ENCODE assay signal across 8 cellular contexts in genomic region chr3:48609088-48610005, GRCh38. TPM values are rescaled to one million over a fixed set of nuclear protein-coding genes. Genes with fewer than 3 reads are reported as not detected.
A peak's percentile ranks its signal among the peaks of the same experiment; 100 is the strongest.
DNase-seq lines count a peak whose midpoint lies in the region; ATAC-seq and TF ChIP-seq lines count a peak whose summit lies in the region.

Gene UQCRC1, minus strand, starts transcription at chr3:48609646. Its CDS starts 26 bp downstream, at chr3:48609620.

- H3K79me2 ChIP-seq in PC-9 (ENCODE audit: low read depth), result peaks cover 19% of the 10 kb centered on the region

- no TSS peak for BruUV-seq in PC-9 (replicated peaks; lab: Mats Ljungman, UMichigan)

- intact Hi-C loops in PC-9 (cut with micrococcal nuclease; ENCODE audit: unreplicated experiment), result loop anchor here (1.0 to 2.0 kb wide), 3 partner anchors 11 to 44 kb away; partner anchors contain the start of gene SLC26A6

- H2AFZ ChIP-seq in PC-9, result peak within 1 kb of the TSS; percentile 88

- H3K4me2 ChIP-seq in PC-9, result peak within 1 kb of the TSS; percentile 85

- no peaks in the 10 kb centered on the region for H3K9me2 ChIP-seq in PC-9 (ENCODE audit: insufficient read depth)

- H4K20me1 ChIP-seq in PC-9 (ENCODE audit: insufficient read depth), result no peaks in the 10 kb centered on the region

- POLR2A ChIA-PET in PC-9 (lab: Charles Lee; ENCODE audit: unreplicated experiment), result no interaction called here

- peak; percentile 97 for ATAC-seq in GM21576 (IDR thresholded peaks at IDR 0.05; ENCODE audit: unreplicated experiment)

- CTCF ChIA-PET in PC-9 (lab: Charles Lee), result interaction anchor here (0.6 kb wide), 1 partner anchor 1144 kb away, joined by 3 read pairs; no protein-coding TSS in a partner anchor

- DNase-seq in DMS53 treated with DMSO at 0.1 percent for 48 hours (lab: John Stamatoyannopoulos, UW; ENCODE audit: unreplicated experiment) (peak; percentile 34), PC-9 (peak; percentile 79 to 93), erythroblast (lab: John Stamatoyannopoulos, UW) (peak; percentile 95 to 97)
- peak; percentile 95 for DNase-seq in activated T-cell treated with anti-CD3 and anti-CD28 coated beads, Interleukin-2, amount 50 U/mL, for 24 hours
- peak; percentile 83 for DNase-seq in stimulated activated CD8-positive, alpha-beta memory T cell treated with anti-CD3 and anti-CD28 coated beads, Interleukin-7, amount 100 ng/mL, for 1 hour (ENCODE audit: low read depth in 2 of 2)

- H3K27me3 ChIP-seq in PC-9 (ENCODE audit: insufficient read depth, low read depth) (no peaks in the 10 kb centered on the region), mucosa of stomach (ENCODE audit: control insufficient read depth, insufficient read depth, low read length) (peaks cover 3% of the 10 kb centered on the region)

- H3K9me3 ChIP-seq in PC-9 (ENCODE audit: insufficient read depth, low read depth) (no peaks in the 10 kb centered on the region), mucosa of stomach (ENCODE audit: control insufficient read depth, low read length) (no peaks in the 10 kb centered on the region)

- peak within 1 kb of the TSS; percentile 65 for H3K4me3 ChIP-seq in PC-9
- peak within 1 kb of the TSS; percentile 51 for H3K4me3 ChIP-seq in mucosa of stomach (ENCODE audit: low read length)

- peak; percentile 60; the same call in 1 of the 2 replicates for TF ChIP-seq CTCF in PC-9 (conservative IDR thresholded peaks at IDR 0.05)

- peaks cover 50% of the 10 kb centered on the region for H3K36me3 Mint-ChIP-seq in activated T-cell treated with anti-CD3 and anti-CD28 coated beads, Interleukin-2, amount 50 U/mL, for 24 hours (ENCODE audit: low read depth)

- peak within 1 kb of the TSS; percentile 99 for H3K27ac Mint-ChIP-seq in activated T-cell treated with anti-CD3 and anti-CD28 coated beads, Interleukin-2, amount 50 U/mL, for 24 hours

- peak within 1 kb of the TSS; percentile 95 for H3K9ac ChIP-seq in mucosa of stomach (ENCODE audit: low read length)

- no peaks in the 10 kb centered on the region for H3K27me3 Mint-ChIP-seq in activated T-cell treated with anti-CD3 and anti-CD28 coated beads, Interleukin-2, amount 50 U/mL, for 24 hours

- H3K4me3 Mint-ChIP-seq in activated T-cell treated with anti-CD3 and anti-CD28 coated beads, Interleukin-2, amount 50 U/mL, for 24 hours, result peak within 1 kb of the TSS; percentile 99

- peaks cover 35% of the 10 kb centered on the region for H3K4me1 Mint-ChIP-seq in activated T-cell treated with anti-CD3 and anti-CD28 coated beads, Interleukin-2, amount 50 U/mL, for 24 hours (ENCODE audit: low read depth)

- H3K36me3 ChIP-seq in PC-9 (ENCODE audit: low read depth), result 0 out of 2 replicates have a peak, but pooled peaks cover 3% of the 10 kb centered on the region
- peaks cover 1% of the 10 kb centered on the region for H3K36me3 ChIP-seq in mucosa of stomach (ENCODE audit: control insufficient read depth, insufficient read depth, low read length)

- no peak; the same call in 1 of the 2 replicates for TF ChIP-seq EP300 in Ishikawa (IDR thresholded peaks at IDR 0.05; ENCODE audit: borderline replicate concordance)

- H3K4me1 ChIP-seq in PC-9 (replicated peaks; ENCODE audit: insufficient read depth) (peaks cover 22% of the 10 kb centered on the region), mucosa of stomach (ENCODE audit: control insufficient read depth, insufficient read depth, low read length) (no peaks in the 10 kb centered on the region)

- H3K9me3 Mint-ChIP-seq in activated T-cell treated with anti-CD3 and anti-CD28 coated beads, Interleukin-2, amount 50 U/mL, for 24 hours, result no peaks in the 10 kb centered on the region

- H3K27ac ChIP-seq in PC-9, result peak within 1 kb of the TSS; percentile 54

- TF ChIP-seq RAD21 in Ishikawa (IDR thresholded peaks at IDR 0.05; ENCODE audit: low read depth), result peak; percentile 33; the same call in 1 of the 2 replicates

- H3F3A ChIP-seq in PC-9 (ENCODE audit: insufficient read depth, low read depth), result peaks cover 16% of the 10 kb centered on the region

- TF ChIP-seq POLR2A in erythroblast (IDR thresholded peaks at IDR 0.05; ENCODE audit: low read length), result peak; percentile 87

TF ChIP-seq in Ishikawa, 13 proteins besides CTCF, POLR2A, EP300 and RAD21:
- TF ChIP-seq EGR1 (IDR thresholded peaks at IDR 0.05), result peak; percentile 87
- 0 out of 2 replicates have a peak, but pooled peaks have one; percentile 49 for TF ChIP-seq TCF12 (IDR thresholded peaks at IDR 0.05; ENCODE audit: low read depth)
- no peak for TF ChIP-seq NFIC (IDR thresholded peaks at IDR 0.05)
- no peak for TF ChIP-seq REST (IDR thresholded peaks at IDR 0.05; ENCODE audit: low read depth)
- TF ChIP-seq ZBTB7A (IDR thresholded peaks at IDR 0.05; ENCODE audit: low read depth), result no peak
- TF ChIP-seq CEBPB (IDR thresholded peaks at IDR 0.05), result no peak
- TF ChIP-seq TEAD4 (IDR thresholded peaks at IDR 0.05), result 0 out of 2 replicates have a peak, but pooled peaks have one; percentile 31
- no peak for TF ChIP-seq USF1 (IDR thresholded peaks at IDR 0.05)
- TF ChIP-seq FOXM1 (IDR thresholded peaks at IDR 0.05; ENCODE audit: borderline replicate concordance, low read depth), result no peak
- peak; percentile 97 for TF ChIP-seq YY1 (IDR thresholded peaks at IDR 0.05; ENCODE audit: low read depth)
- TF ChIP-seq CREB1 (IDR thresholded peaks at IDR 0.05; ENCODE audit: low read depth), result no peak
- TF ChIP-seq MAX (IDR thresholded peaks at IDR 0.05), result peak; percentile 88
- TF ChIP-seq TAF1 (IDR thresholded peaks at IDR 0.05; ENCODE audit: low read depth), result peak; percentile 96

RNA-seq across cellular contexts. Expression of gene UQCRC1, which starts in this region (rescaled TPM):
- total RNA-seq in PC-9 (2021), result 255 and 264 TPM in 2 replicates

Comparison
In these comparisons a context has a peak if more than half of its experiments do, and no peak if none do; other contexts are left out.
1. Peak in every context shown above with its lines: DNase-seq, ATAC-seq, H3K4me3 ChIP-seq and H3K27ac ChIP-seq.
2. DNase-seq: peak in every context shown above with its lines; median percentile 96 in erythroblast; 95 in activated T-cell treated with anti-CD3 and anti-CD28 coated beads, Interleukin-2, amount 50 U/mL, for 24 hours; 86 in PC-9; 83 in stimulated activated CD8-positive, alpha-beta memory T cell treated with anti-CD3 and anti-CD28 coated beads, Interleukin-7, amount 100 ng/mL, for 1 hour; 34 in DMS53 treated with DMSO at 0.1 percent for 48 hours.